ENCODE assay signal across 8 cellular contexts in genomic region chr16:79862601-79863000, GRCh38.
"Had no signal": no experiment of that assay in that cellular context is flagged by ENCODE, and none has a peak within 500 bp of the region (broad histone marks: within the 10 kb centered on the region; RNA-seq: fewer than 3 reads in every experiment).

No MANE protein-coding gene starts in this region.

- H3K4me2 ChIP-seq: GM23338 had no signal

- H2AFZ ChIP-seq: GM23338 had no signal

- H3K4me3 ChIP-seq: GM23338 had no signal

- H3K4me3 Mint-ChIP-seq: GM23338, H9 had no signal

- DNase-seq: H9, HCEC 1CT, IMR-90, KBM-7 had no signal

- H3K4me1 Mint-ChIP-seq: GM23338, H9 had no signal

- H3K27ac Mint-ChIP-seq: GM23338, H9 had no signal

- H3K9me3 Mint-ChIP-seq: H9 had no signal

- ATAC-seq: GM23338 had no signal

- FAIRE-seq: H1, H54, HTR-8/SVneo had no signal
